2 cellular contexts compared by ENCODE assay signal in the genomic region with DNA sequence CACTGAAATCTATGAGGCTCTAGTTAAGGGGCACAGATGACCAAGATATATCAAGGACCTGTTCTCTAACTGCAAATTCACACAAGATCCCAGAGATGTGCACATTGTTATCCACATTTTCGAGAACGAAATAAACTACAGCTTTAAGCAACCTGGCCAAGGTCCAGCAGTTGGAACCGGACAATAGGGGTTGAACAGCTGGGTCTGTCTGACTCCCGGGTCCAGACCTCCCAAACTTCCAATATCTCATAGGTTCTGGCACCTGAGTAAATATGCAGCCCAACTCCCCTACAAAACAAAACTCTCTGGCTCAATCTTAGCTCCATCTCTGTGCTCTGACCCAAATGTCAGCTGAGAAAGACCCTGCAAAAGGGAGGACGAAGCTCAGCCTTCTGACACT.
TF ChIP-seq lines count a peak whose summit lies in the region.

No MANE protein-coding gene starts in this region.

TF ChIP-seq in HepG2, 621 proteins besides CTCF, POLR2A, EP300 and RAD21:
- TF ChIP-seq, protein P1, sequence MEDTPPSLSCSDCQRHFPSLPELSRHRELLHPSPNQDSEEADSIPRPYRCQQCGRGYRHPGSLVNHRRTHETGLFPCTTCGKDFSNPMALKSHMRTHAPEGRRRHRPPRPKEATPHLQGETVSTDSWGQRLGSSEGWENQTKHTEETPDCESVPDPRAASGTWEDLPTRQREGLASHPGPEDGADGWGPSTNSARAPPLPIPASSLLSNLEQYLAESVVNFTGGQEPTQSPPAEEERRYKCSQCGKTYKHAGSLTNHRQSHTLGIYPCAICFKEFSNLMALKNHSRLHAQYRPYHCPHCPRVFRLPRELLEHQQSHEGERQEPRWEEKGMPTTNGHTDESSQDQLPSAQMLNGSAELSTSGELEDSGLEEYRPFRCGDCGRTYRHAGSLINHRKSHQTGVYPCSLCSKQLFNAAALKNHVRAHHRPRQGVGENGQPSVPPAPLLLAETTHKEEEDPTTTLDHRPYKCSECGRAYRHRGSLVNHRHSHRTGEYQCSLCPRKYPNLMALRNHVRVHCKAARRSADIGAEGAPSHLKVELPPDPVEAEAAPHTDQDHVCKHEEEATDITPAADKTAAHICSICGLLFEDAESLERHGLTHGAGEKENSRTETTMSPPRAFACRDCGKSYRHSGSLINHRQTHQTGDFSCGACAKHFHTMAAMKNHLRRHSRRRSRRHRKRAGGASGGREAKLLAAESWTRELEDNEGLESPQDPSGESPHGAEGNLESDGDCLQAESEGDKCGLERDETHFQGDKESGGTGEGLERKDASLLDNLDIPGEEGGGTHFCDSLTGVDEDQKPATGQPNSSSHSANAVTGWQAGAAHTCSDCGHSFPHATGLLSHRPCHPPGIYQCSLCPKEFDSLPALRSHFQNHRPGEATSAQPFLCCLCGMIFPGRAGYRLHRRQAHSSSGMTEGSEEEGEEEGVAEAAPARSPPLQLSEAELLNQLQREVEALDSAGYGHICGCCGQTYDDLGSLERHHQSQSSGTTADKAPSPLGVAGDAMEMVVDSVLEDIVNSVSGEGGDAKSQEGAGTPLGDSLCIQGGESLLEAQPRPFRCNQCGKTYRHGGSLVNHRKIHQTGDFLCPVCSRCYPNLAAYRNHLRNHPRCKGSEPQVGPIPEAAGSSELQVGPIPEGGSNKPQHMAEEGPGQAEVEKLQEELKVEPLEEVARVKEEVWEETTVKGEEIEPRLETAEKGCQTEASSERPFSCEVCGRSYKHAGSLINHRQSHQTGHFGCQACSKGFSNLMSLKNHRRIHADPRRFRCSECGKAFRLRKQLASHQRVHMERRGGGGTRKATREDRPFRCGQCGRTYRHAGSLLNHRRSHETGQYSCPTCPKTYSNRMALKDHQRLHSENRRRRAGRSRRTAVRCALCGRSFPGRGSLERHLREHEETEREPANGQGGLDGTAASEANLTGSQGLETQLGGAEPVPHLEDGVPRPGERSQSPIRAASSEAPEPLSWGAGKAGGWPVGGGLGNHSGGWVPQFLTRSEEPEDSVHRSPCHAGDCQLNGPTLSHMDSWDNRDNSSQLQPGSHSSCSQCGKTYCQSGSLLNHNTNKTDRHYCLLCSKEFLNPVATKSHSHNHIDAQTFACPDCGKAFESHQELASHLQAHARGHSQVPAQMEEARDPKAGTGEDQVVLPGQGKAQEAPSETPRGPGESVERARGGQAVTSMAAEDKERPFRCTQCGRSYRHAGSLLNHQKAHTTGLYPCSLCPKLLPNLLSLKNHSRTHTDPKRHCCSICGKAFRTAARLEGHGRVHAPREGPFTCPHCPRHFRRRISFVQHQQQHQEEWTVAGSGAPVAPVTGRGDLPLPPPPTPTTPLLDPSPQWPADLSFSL (CRISPR knock-in tag; IDR thresholded peaks at IDR 0.05): no peak
- TF ChIP-seq ZNF251 (CRISPR knock-in tag; IDR thresholded peaks at IDR 0.05) (no peak), GZF1 (CRISPR knock-in tag; IDR thresholded peaks at IDR 0.05) (no peak)
- TF ChIP-seq, protein P2, sequence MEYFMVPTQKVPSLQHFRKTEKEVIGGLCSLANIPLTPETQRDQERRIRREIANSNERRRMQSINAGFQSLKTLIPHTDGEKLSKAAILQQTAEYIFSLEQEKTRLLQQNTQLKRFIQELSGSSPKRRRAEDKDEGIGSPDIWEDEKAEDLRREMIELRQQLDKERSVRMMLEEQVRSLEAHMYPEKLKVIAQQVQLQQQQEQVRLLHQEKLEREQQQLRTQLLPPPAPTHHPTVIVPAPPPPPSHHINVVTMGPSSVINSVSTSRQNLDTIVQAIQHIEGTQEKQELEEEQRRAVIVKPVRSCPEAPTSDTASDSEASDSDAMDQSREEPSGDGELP (IDR thresholded peaks at IDR 0.05; ENCODE audit: borderline replicate concordance, low read depth): peak; percentile 31; the same call in 1 of the 2 replicates
- TF ChIP-seq, protein P3, sequence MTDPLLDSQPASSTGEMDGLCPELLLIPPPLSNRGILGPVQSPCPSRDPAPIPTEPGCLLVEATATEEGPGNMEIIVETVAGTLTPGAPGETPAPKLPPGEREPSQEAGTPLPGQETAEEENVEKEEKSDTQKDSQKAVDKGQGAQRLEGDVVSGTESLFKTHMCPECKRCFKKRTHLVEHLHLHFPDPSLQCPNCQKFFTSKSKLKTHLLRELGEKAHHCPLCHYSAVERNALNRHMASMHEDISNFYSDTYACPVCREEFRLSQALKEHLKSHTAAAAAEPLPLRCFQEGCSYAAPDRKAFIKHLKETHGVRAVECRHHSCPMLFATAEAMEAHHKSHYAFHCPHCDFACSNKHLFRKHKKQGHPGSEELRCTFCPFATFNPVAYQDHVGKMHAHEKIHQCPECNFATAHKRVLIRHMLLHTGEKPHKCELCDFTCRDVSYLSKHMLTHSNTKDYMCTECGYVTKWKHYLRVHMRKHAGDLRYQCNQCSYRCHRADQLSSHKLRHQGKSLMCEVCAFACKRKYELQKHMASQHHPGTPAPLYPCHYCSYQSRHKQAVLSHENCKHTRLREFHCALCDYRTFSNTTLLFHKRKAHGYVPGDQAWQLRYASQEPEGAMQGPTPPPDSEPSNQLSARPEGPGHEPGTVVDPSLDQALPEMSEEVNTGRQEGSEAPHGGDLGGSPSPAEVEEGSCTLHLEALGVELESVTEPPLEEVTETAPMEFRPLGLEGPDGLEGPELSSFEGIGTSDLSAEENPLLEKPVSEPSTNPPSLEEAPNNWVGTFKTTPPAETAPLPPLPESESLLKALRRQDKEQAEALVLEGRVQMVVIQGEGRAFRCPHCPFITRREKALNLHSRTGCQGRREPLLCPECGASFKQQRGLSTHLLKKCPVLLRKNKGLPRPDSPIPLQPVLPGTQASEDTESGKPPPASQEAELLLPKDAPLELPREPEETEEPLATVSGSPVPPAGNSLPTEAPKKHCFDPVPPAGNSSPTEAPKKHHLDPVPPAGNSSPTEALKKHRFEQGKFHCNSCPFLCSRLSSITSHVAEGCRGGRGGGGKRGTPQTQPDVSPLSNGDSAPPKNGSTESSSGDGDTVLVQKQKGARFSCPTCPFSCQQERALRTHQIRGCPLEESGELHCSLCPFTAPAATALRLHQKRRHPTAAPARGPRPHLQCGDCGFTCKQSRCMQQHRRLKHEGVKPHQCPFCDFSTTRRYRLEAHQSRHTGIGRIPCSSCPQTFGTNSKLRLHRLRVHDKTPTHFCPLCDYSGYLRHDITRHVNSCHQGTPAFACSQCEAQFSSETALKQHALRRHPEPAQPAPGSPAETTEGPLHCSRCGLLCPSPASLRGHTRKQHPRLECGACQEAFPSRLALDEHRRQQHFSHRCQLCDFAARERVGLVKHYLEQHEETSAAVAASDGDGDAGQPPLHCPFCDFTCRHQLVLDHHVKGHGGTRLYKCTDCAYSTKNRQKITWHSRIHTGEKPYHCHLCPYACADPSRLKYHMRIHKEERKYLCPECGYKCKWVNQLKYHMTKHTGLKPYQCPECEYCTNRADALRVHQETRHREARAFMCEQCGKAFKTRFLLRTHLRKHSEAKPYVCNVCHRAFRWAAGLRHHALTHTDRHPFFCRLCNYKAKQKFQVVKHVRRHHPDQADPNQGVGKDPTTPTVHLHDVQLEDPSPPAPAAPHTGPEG (CRISPR knock-in tag; IDR thresholded peaks at IDR 0.05): no peak

TF ChIP-seq in GM12878, 131 proteins besides CTCF, POLR2A, EP300 and RAD21:
- TF ChIP-seq, protein P4, sequence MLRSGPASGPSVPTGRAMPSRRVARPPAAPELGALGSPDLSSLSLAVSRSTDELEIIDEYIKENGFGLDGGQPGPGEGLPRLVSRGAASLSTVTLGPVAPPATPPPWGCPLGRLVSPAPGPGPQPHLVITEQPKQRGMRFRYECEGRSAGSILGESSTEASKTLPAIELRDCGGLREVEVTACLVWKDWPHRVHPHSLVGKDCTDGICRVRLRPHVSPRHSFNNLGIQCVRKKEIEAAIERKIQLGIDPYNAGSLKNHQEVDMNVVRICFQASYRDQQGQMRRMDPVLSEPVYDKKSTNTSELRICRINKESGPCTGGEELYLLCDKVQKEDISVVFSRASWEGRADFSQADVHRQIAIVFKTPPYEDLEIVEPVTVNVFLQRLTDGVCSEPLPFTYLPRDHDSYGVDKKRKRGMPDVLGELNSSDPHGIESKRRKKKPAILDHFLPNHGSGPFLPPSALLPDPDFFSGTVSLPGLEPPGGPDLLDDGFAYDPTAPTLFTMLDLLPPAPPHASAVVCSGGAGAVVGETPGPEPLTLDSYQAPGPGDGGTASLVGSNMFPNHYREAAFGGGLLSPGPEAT (IDR thresholded peaks at IDR 0.05; ENCODE audit: low read depth): no peak
- TF ChIP-seq BHLHE40 (IDR thresholded peaks at IDR 0.05; ENCODE audit: borderline replicate concordance in 1 of 2, low read depth in 2 of 2, low read length in 1 of 2): no peak
- TF ChIP-seq, protein P5, sequence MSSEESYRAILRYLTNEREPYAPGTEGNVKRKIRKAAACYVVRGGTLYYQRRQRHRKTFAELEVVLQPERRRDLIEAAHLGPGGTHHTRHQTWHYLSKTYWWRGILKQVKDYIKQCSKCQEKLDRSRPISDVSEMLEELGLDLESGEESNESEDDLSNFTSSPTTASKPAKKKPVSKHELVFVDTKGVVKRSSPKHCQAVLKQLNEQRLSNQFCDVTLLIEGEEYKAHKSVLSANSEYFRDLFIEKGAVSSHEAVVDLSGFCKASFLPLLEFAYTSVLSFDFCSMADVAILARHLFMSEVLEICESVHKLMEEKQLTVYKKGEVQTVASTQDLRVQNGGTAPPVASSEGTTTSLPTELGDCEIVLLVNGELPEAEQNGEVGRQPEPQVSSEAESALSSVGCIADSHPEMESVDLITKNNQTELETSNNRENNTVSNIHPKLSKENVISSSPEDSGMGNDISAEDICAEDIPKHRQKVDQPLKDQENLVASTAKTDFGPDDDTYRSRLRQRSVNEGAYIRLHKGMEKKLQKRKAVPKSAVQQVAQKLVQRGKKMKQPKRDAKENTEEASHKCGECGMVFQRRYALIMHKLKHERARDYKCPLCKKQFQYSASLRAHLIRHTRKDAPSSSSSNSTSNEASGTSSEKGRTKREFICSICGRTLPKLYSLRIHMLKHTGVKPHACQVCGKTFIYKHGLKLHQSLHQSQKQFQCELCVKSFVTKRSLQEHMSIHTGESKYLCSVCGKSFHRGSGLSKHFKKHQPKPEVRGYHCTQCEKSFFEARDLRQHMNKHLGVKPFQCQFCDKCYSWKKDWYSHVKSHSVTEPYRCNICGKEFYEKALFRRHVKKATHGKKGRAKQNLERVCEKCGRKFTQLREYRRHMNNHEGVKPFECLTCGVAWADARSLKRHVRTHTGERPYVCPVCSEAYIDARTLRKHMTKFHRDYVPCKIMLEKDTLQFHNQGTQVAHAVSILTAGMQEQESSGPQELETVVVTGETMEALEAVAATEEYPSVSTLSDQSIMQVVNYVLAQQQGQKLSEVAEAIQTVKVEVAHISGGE (CRISPR knock-in tag; IDR thresholded peaks at IDR 0.05): no peak
- TF ChIP-seq NR2C1 (IDR thresholded peaks at IDR 0.05): no peak
- TF ChIP-seq, protein P6, sequence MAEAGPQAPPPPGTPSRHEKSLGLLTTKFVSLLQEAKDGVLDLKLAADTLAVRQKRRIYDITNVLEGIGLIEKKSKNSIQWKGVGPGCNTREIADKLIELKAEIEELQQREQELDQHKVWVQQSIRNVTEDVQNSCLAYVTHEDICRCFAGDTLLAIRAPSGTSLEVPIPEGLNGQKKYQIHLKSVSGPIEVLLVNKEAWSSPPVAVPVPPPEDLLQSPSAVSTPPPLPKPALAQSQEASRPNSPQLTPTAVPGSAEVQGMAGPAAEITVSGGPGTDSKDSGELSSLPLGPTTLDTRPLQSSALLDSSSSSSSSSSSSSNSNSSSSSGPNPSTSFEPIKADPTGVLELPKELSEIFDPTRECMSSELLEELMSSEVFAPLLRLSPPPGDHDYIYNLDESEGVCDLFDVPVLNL (IDR thresholded peaks at IDR 0.05; ENCODE audit: low read depth, low read length): no peak
- TF ChIP-seq, protein P7, sequence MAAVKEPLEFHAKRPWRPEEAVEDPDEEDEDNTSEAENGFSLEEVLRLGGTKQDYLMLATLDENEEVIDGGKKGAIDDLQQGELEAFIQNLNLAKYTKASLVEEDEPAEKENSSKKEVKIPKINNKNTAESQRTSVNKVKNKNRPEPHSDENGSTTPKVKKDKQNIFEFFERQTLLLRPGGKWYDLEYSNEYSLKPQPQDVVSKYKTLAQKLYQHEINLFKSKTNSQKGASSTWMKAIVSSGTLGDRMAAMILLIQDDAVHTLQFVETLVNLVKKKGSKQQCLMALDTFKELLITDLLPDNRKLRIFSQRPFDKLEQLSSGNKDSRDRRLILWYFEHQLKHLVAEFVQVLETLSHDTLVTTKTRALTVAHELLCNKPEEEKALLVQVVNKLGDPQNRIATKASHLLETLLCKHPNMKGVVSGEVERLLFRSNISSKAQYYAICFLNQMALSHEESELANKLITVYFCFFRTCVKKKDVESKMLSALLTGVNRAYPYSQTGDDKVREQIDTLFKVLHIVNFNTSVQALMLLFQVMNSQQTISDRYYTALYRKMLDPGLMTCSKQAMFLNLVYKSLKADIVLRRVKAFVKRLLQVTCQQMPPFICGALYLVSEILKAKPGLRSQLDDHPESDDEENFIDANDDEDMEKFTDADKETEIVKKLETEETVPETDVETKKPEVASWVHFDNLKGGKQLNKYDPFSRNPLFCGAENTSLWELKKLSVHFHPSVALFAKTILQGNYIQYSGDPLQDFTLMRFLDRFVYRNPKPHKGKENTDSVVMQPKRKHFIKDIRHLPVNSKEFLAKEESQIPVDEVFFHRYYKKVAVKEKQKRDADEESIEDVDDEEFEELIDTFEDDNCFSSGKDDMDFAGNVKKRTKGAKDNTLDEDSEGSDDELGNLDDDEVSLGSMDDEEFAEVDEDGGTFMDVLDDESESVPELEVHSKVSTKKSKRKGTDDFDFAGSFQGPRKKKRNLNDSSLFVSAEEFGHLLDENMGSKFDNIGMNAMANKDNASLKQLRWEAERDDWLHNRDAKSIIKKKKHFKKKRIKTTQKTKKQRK (IDR thresholded peaks at IDR 0.05; ENCODE audit: low read depth, low read length): no peak
- TF ChIP-seq POLR2AphosphoS2 (IDR thresholded peaks at IDR 0.05; ENCODE audit: low read depth, low read length): no peak
